10 cellular contexts compared by ENCODE assay signal in the genomic region with DNA sequence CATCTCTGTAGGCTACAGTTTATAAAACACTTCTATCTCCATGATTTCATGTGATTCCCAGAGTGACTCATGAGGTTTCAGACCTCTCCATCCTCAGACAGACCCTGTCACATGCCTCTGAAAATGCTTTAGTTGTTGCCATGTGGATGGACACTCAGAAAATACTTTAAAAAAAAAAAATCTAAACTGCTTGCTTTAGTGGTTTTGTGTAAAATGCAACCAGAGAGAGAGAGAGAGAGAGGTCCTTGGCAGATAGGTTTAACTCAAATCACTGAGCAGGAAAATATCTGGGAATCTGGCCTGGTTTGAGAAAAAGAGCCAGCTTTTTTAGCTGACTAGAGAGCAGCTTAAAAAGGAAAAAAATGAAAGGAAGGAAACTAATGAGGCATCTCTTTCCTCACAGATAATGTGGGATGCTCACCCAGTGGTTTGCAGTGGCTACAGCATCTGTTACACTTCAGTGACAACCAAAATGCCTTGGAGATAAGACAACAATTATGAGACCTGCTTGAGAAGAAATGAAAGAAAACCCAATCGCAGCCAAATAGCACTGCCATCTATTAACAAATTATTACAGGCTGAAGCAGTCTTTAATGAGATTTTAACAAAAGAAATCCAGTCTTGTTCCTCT. TPM values are rescaled to one million over a fixed set of nuclear protein-coding genes. Genes with fewer than 3 reads are reported as not detected.
A peak's percentile ranks its signal among the peaks of the same experiment; 100 is the strongest.
DNase-seq lines count a peak whose midpoint lies in the region; TF ChIP-seq lines count a peak whose summit lies in the region.
"Had no signal": no experiment of that assay in that cellular context is flagged by ENCODE, and none has a peak within 500 bp of the region (broad histone marks: within the 10 kb centered on the region; RNA-seq: fewer than 3 reads in every experiment).

No MANE protein-coding gene starts in this region.

- no peaks in the 10 kb centered on the region for H3K36me3 Mint-ChIP-seq in nephron (ENCODE audit: low read depth)
- H3K36me3 Mint-ChIP-seq in CD14-positive monocyte: no peaks in the 10 kb centered on the region

- H3K27me3 Mint-ChIP-seq in nephron (ENCODE audit: low read depth) (peaks cover 30% of the 10 kb centered on the region), CD14-positive monocyte (ENCODE audit: low read depth in 3 of 3) (peaks cover 1 to 9% (median 6%) of the 10 kb centered on the region in 3 donors)

- no peak for TF ChIP-seq POLR2A in lower leg skin (IDR thresholded peaks at IDR 0.05)

- peak overlapping the region; percentile 53 to 78 (median 69) for H3K27ac Mint-ChIP-seq in nephron
- no peak overlapping the region for H3K27ac Mint-ChIP-seq in CD14-positive monocyte
- H3K27ac Mint-ChIP-seq: activated T-cell treated with anti-CD3 and anti-CD28 coated beads, Interleukin-2, amount 50 U/mL, for 72 hours had no signal

- H3K4me3 Mint-ChIP-seq in nephron: no peak overlapping the region
- H3K4me3 Mint-ChIP-seq in CD14-positive monocyte: no peak overlapping the region

- H3K9me3 Mint-ChIP-seq in nephron (no peaks in the 10 kb centered on the region), CD14-positive monocyte (peaks cover 0 to 5% (median 1%) of the 10 kb centered on the region in 7 donors)
- H3K9me3 Mint-ChIP-seq: activated T-cell treated with anti-CD3 and anti-CD28 coated beads, Interleukin-2, amount 50 U/mL, for 72 hours had no signal

- POLR2A ChIA-PET in BJ (lab: Charles Lee): no interaction called here

- CTCF ChIA-PET in BJ (lab: Yijun Ruan, JAX): interaction anchor here (0.6 to 1.7 kb wide), 6 partner anchors 9 to 100 kb away, joined by 3 to 8 read pairs (median 3); no protein-coding TSS in a partner anchor

- 18 to 32% methylated on average over 1 of the region's 1 CpG for WGBS in lower leg skin, 2 donors

- H3K4me1 Mint-ChIP-seq in nephron: peaks cover 31% of the 10 kb centered on the region
- H3K4me1 Mint-ChIP-seq in CD14-positive monocyte: no peaks in the 10 kb centered on the region

- peak; percentile 79 for DNase-seq in BJ (ENCODE audit: low read depth)
- peak; percentile 48 for DNase-seq in NCI-H2227 (lab: John Stamatoyannopoulos, UW; ENCODE audit: unreplicated experiment)
- DNase-seq in dermis blood vessel endothelial cell: peak; percentile 72
- DNase-seq in lower leg skin (ENCODE audit: low spot score in 2 of 2): no peak
- DNase-seq in CD14-positive monocyte (ENCODE audit: low spot score): no peak
- no peak for DNase-seq in NCI-H128 (lab: John Stamatoyannopoulos, UW; ENCODE audit: unreplicated experiment)
- DNase-seq in activated T-cell treated with anti-CD3 and anti-CD28 coated beads, Interleukin-2, amount 50 U/mL, for 48 hours: no peak
- DNase-seq: NCI-H2029 had no signal

- H3K36me3 ChIP-seq in BJ (ENCODE audit: control insufficient read depth, insufficient read depth, low read length): no peaks in the 10 kb centered on the region

- no peaks in the 10 kb centered on the region for H3K27me3 ChIP-seq in BJ (ENCODE audit: control insufficient read depth, insufficient read depth, low read length)

- TF ChIP-seq CTCF in BJ (IDR thresholded peaks at IDR 0.05; ENCODE audit: insufficient read depth, low read depth, low read length) (peak; percentile 37), nephron (IDR thresholded peaks at IDR 0.05; ENCODE audit: unreplicated experiment in 3 of 3) (no peak), lower leg skin (IDR thresholded peaks at IDR 0.05) (no peak), CD14-positive monocyte (IDR thresholded peaks at IDR 0.05) (no peak)

- H3K4me3 ChIP-seq in BJ (ENCODE audit: low read depth, low read length) (no peak overlapping the region), lower leg skin (ENCODE audit: low read depth, poor library complexity, severe bottlenecking) (no peak overlapping the region)

- intact Hi-C loops in lower leg skin (cut with DNase I; ENCODE audit: low total_unique reads) (no loop called here), CD14-positive monocyte (cut with micrococcal nuclease) (no loop called here)

RNA-seq across cellular contexts. Expression of a gene that starts 54.6 kb away (rescaled TPM):
- polyA plus RNA-seq in BJ (2011; rRNA removed) (1.5 and 3.1 TPM in 2 replicates), CD14-positive monocyte (not detected)
- polyA minus RNA-seq in BJ (2011; rRNA and poly(A)+ RNA removed): 3.5 and 4.4 TPM in 2 replicates
- total RNA-seq in dermis blood vessel endothelial cell (0.09 and 0.17 TPM in 2 replicates), lower leg skin (1 to 10 TPM in 1 of 4 donors, under 1 TPM in 2, not detected in 1; 0.04 to 2.8 (median 0.12) TPM)
- total RNA-seq: activated T-cell treated with anti-CD3 and anti-CD28 coated beads, Interleukin-2, amount 50 U/mL, for 72 hours had no signal

RNA-seq across cellular contexts. Expression of a gene that starts 55.7 kb away (rescaled TPM):
- 6.8 and 9.8 TPM in 2 replicates for polyA plus RNA-seq in BJ (2011; rRNA removed)
- polyA minus RNA-seq in BJ (2011; rRNA and poly(A)+ RNA removed): 7.6 and 9.5 TPM in 2 replicates
- 6.9 and 8.2 TPM in 2 replicates for total RNA-seq in dermis blood vessel endothelial cell
- total RNA-seq in lower leg skin: 10 to 100 TPM in 3 of 4 donors, 1 to 10 TPM in 1; 9.9 to 12.9 (median 11.1) TPM
- 1 to 10 TPM in 1 of 2 donors, under 1 TPM in 1; 0.98 to 1.1 TPM for polyA plus RNA-seq in CD14-positive monocyte

Comparison
In these comparisons a context has a peak if more than half of its experiments do, and no peak if none do; other contexts are left out.
1. DNase-seq: peak in BJ (single experiment), NCI-H2227 (single experiment) and dermis blood vessel endothelial cell (single experiment); none in lower leg skin (0 of 2), CD14-positive monocyte (single experiment), NCI-H128 (single experiment) and activated T-cell treated with anti-CD3 and anti-CD28 coated beads, Interleukin-2, amount 50 U/mL, for 48 hours (0 of 2).
2. H3K27ac Mint-ChIP-seq: peak in nephron (3 of 3); none in CD14-positive monocyte (0 of 7).